In genomic region chr3:69328903-69329302, GRCh38 we compare ENCODE assay signal across 1 cellular context.
TF ChIP-seq lines count a peak whose summit lies in the region.

No MANE protein-coding gene starts in this region.

TF ChIP-seq in endothelial cell of umbilical vein, 7 proteins besides CTCF, POLR2A, EP300 and RAD21 (continued from another document):
- TF ChIP-seq POLR2AphosphoS5 (IDR thresholded peaks at IDR 0.05; ENCODE audit: insufficient read depth, low read depth, low read length) (no peak), JUN (IDR thresholded peaks at IDR 0.05; ENCODE audit: borderline replicate concordance, insufficient read depth, insufficient read length, low read depth) (no peak), EZH2 (IDR thresholded peaks at IDR 0.05; ENCODE audit: borderline replicate concordance, low read depth, low read length, severe bottlenecking) (no peak), MYC (IDR thresholded peaks at IDR 0.05; ENCODE audit: low read depth, low read length) (no peak), GATA2 (IDR thresholded peaks at IDR 0.05; ENCODE audit: insufficient read depth, insufficient read length, low read depth, low read length) (no peak)
